In genomic region chr10:113960617-113961260, GRCh38 we compare ENCODE assay signal across 8 cellular contexts.
DNase-seq lines count a peak whose midpoint lies in the region; ATAC-seq, FAIRE-seq and TF ChIP-seq lines count a peak whose summit lies in the region.

No MANE protein-coding gene starts in this region.

- ATAC-seq in GM21360 (IDR thresholded peaks at IDR 0.05; ENCODE audit: unreplicated experiment) (peak; percentile 31), SK-N-SH treated with all-trans-retinoic acid at 6 μM for 48 hours (no peak)

- peak; percentile 39 for DNase-seq in Caki2 (ENCODE audit: low read depth)
- DNase-seq in NCI-H2107 treated with DMSO at 0.1 percent for 48 hours (lab: John Stamatoyannopoulos, UW; ENCODE audit: unreplicated experiment), result peak; percentile 41
- no peak for DNase-seq in GM12892 (ENCODE audit: insufficient read length)
- DNase-seq in GDM1 (lab: John Stamatoyannopoulos, UW), result no peak

- no peak overlapping the region for H3K4me3 ChIP-seq in skin epidermis

- in situ Hi-C loops in Caki2 (cut with HindIII; ENCODE audit: low pct_unique_long_range_greater_than_20kb, low sequenced_read_pairs), result no loop called here

- FAIRE-seq in GM12892 (lab: Jason Lieb, UNC), result no peak

- no peak for TF ChIP-seq POLR2A in GM12892 (IDR thresholded peaks at IDR 0.05; ENCODE audit: low read depth, low read length)

- H3K27ac ChIP-seq in angular gyrus (ENCODE audit: low read depth, low read length) (peak overlapping the region; percentile 78), skin epidermis (peak overlapping the region in 11 of 21 experiments; percentile 22 to 83 (median 69))

TF ChIP-seq in SK-N-SH treated with all-trans-retinoic acid at 6 μM for 48 hours, 23 proteins besides CTCF, POLR2A, EP300 and RAD21:
- no peak for TF ChIP-seq CREB5 (CRISPR knock-in tag; IDR thresholded peaks at IDR 0.05; ENCODE audit: low read depth)
- TF ChIP-seq ESRRG (CRISPR knock-in tag; IDR thresholded peaks at IDR 0.05), result no peak
- TF ChIP-seq, protein P1, sequence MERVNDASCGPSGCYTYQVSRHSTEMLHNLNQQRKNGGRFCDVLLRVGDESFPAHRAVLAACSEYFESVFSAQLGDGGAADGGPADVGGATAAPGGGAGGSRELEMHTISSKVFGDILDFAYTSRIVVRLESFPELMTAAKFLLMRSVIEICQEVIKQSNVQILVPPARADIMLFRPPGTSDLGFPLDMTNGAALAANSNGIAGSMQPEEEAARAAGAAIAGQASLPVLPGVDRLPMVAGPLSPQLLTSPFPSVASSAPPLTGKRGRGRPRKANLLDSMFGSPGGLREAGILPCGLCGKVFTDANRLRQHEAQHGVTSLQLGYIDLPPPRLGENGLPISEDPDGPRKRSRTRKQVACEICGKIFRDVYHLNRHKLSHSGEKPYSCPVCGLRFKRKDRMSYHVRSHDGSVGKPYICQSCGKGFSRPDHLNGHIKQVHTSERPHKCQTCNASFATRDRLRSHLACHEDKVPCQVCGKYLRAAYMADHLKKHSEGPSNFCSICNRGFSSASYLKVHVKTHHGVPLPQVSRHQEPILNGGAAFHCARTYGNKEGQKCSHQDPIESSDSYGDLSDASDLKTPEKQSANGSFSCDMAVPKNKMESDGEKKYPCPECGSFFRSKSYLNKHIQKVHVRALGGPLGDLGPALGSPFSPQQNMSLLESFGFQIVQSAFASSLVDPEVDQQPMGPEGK (CRISPR knock-in tag; IDR thresholded peaks at IDR 0.05; ENCODE audit: borderline replicate concordance), result no peak
- no peak for TF ChIP-seq GLIS3 (CRISPR knock-in tag; IDR thresholded peaks at IDR 0.05)
TF ChIP-seq in SK-N-SH treated with all-trans-retinoic acid at 6 μM for 48 hours: peak in this region for 0.

Comparison
In these comparisons a context has a peak if more than half of its experiments do, and no peak if none do; other contexts are left out.
1. DNase-seq: peak in Caki2 (single experiment) and NCI-H2107 treated with DMSO at 0.1 percent for 48 hours (single experiment); none in GM12892 (single experiment) and GDM1 (single experiment).